In the genomic region with DNA sequence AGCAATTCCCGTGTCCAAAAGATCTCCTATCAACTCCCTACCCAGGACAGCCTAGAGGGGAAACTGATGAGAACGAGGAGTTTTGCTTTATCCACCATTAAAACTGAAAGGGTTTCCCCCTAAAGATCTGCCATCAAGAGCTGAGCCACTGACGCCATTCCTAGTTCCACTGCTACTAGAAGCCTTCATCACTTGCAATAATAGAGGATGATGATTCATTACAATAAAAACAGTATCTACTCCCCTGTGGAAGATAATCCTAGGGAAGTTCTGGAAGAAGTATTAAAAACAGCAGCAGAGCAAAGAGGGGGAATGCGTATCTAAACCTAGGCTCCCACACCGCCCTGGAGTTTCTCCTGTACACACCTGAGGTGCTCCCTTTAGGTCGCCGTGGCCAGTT, we compare ENCODE assay signal across 11 cellular contexts.
DNase-seq lines count a peak whose midpoint lies in the region; ATAC-seq and TF ChIP-seq lines count a peak whose summit lies in the region.
"Had no signal": no experiment of that assay in that cellular context is flagged by ENCODE, and none has a peak within 500 bp of the region (broad histone marks: within the 10 kb centered on the region; RNA-seq: fewer than 3 reads in every experiment).

No MANE protein-coding gene starts in this region.

- CTCF ChIA-PET in WTC11 (lab: Charles Lee): no interaction called here

- H3K36me3 ChIP-seq in osteoblast (ENCODE audit: insufficient read depth, low read length): peaks cover 10% of the 10 kb centered on the region

- H3K9me3 Mint-ChIP-seq in WTC11: peaks cover 28% of the 10 kb centered on the region

- peak; percentile 23 for DNase-seq in EH (ENCODE audit: low read depth)
- DNase-seq in WTC11 (ENCODE audit: low spot score): no peak
- DNase-seq in osteoblast (ENCODE audit: insufficient read length, low spot score, missing footprints): peak; percentile 75
- DNase-seq in inferior parietal cortex (ENCODE audit: extremely low spot score): no peak
- DNase-seq: CD4-positive, alpha-beta memory T cell; EL had no signal

- TF ChIP-seq POLR2A in GM18505 (IDR thresholded peaks at IDR 0.05; ENCODE audit: borderline replicate concordance, extremely low read depth, insufficient read depth, insufficient read length): no peak

- H3K27me3 ChIP-seq in osteoblast (ENCODE audit: insufficient read depth, low read length): no peaks in the 10 kb centered on the region

- POLR2A ChIA-PET in WTC11 (lab: Charles Lee): no interaction called here

- no peak for TF ChIP-seq CTCF in WTC11 (IDR thresholded peaks at IDR 0.05)
- no peak for TF ChIP-seq CTCF in osteoblast (IDR thresholded peaks at IDR 0.05; ENCODE audit: extremely low read depth, low read depth, low read length)

- H3K4me3 Mint-ChIP-seq in WTC11: no peak overlapping the region
- H3K4me3 Mint-ChIP-seq: B cell; CD4-positive, alpha-beta memory T cell had no signal

- peaks cover 35% of the 10 kb centered on the region for H3K4me1 Mint-ChIP-seq in WTC11
- H3K4me1 Mint-ChIP-seq: B cell; CD4-positive, alpha-beta memory T cell had no signal

- ATAC-seq in WTC11 (no peak), GM18505 (IDR thresholded peaks at IDR 0.05; ENCODE audit: unreplicated experiment) (no peak), HG02884 (IDR thresholded peaks at IDR 0.05; ENCODE audit: unreplicated experiment) (no peak)
- ATAC-seq: HCT116 had no signal

- H3K27me3 Mint-ChIP-seq in WTC11 (ENCODE audit: low read depth): no peaks in the 10 kb centered on the region
- H3K27me3 Mint-ChIP-seq: B cell; CD4-positive, alpha-beta memory T cell had no signal

- H3K27ac Mint-ChIP-seq in WTC11: 0 out of 2 replicates have a peak overlapping the region, but pooled peaks have one; percentile 17
- H3K27ac Mint-ChIP-seq: B cell; CD4-positive, alpha-beta memory T cell had no signal

- H3K36me3 Mint-ChIP-seq in WTC11: peaks cover 23% of the 10 kb centered on the region
- H3K36me3 Mint-ChIP-seq: CD4-positive, alpha-beta memory T cell had no signal

- no peaks in the 10 kb centered on the region for H4K20me1 ChIP-seq in osteoblast (ENCODE audit: insufficient read depth, low read length)

- H3K4me2 ChIP-seq in osteoblast (ENCODE audit: insufficient read depth, low read length): peak overlapping the region; percentile 33

- H3K4me3 ChIP-seq in osteoblast (ENCODE audit: insufficient read depth, low read length): no peak overlapping the region

- H3K27ac ChIP-seq in osteoblast (ENCODE audit: low read depth, low read length): no peak overlapping the region
- H3K27ac ChIP-seq: C4-2B had no signal

- no peak overlapping the region for H2AFZ ChIP-seq in osteoblast (ENCODE audit: low read length)

- no peaks in the 10 kb centered on the region for H3K9me3 ChIP-seq in osteoblast (ENCODE audit: low read depth, low read length)

- H3K79me2 ChIP-seq in osteoblast (ENCODE audit: insufficient read depth, low read length): peaks cover 5% of the 10 kb centered on the region

- H3K4me1 ChIP-seq in osteoblast (ENCODE audit: insufficient read depth, low read length): peaks cover 11% of the 10 kb centered on the region

TF ChIP-seq in WTC11, 78 proteins besides CTCF, POLR2A, EP300 and RAD21:
- no peak for TF ChIP-seq ELF4 (CRISPR knock-in tag; IDR thresholded peaks at IDR 0.05; ENCODE audit: low read depth)
- no peak for TF ChIP-seq ESRRA (CRISPR knock-in tag; IDR thresholded peaks at IDR 0.05; ENCODE audit: borderline replicate concordance)
- no peak for TF ChIP-seq OVOL2 (CRISPR knock-in tag; IDR thresholded peaks at IDR 0.05; ENCODE audit: borderline replicate concordance)

Comparison
In these comparisons a context has a peak if more than half of its experiments do, and no peak if none do; other contexts are left out.
1. DNase-seq: peak in EH (single experiment) and osteoblast (single experiment); none in WTC11 (single experiment) and inferior parietal cortex (single experiment).